ENCODE assay signal across 19 cellular contexts in genomic region chr11:12380565-12381325, GRCh38. TPM values are rescaled to one million over a fixed set of nuclear protein-coding genes. Genes with fewer than 3 reads are reported as not detected.
DNase-seq lines count a peak whose midpoint lies in the region; ATAC-seq and TF ChIP-seq lines count a peak whose summit lies in the region.
"Had no signal": no experiment of that assay in that cellular context is flagged by ENCODE, and none has a peak within 500 bp of the region (broad histone marks: within the 10 kb centered on the region; RNA-seq: fewer than 3 reads in every experiment).

No MANE protein-coding gene starts in this region.

- H4K20me1 ChIP-seq in SK-N-SH (ENCODE audit: insufficient read depth): peaks cover 18% of the 10 kb centered on the region

- TF ChIP-seq CTCF in SK-N-SH (IDR thresholded peaks at IDR 0.05): no peak

- H3K27me3 ChIP-seq in right cardiac atrium (ENCODE audit: control insufficient read depth, insufficient read depth) (no peaks in the 10 kb centered on the region), trophoblast cell (ENCODE audit: insufficient read depth, low read length) (no peaks in the 10 kb centered on the region), SK-N-SH (ENCODE audit: insufficient read depth) (no peaks in the 10 kb centered on the region)
- H3K27me3 ChIP-seq: Peyer's patch had no signal

- no peak for TF ChIP-seq RAD21 in SK-N-SH (IDR thresholded peaks at IDR 0.05; ENCODE audit: low read length)

- no peak overlapping the region for H2AK5ac ChIP-seq in trophoblast cell (ENCODE audit: low read length)

- no peak overlapping the region for H4K8ac ChIP-seq in trophoblast cell (ENCODE audit: low read depth, low read length)

- H3K36me3 ChIP-seq in trophoblast cell (ENCODE audit: control insufficient read depth in 1 of 2, insufficient read depth in 2 of 2, low read length in 2 of 2) (peaks cover 0 to 7% of the 10 kb centered on the region in 2 experiments), SK-N-SH (replicated peaks in 1 of 2; ENCODE audit: control insufficient read depth in 1 of 2, insufficient read depth in 2 of 2, low read length in 1 of 2) (peaks cover 6 to 27% of the 10 kb centered on the region in 2 experiments)
- H3K36me3 ChIP-seq: Peyer's patch had no signal

- no peak overlapping the region for H3K27ac Mint-ChIP-seq in activated CD4-positive, alpha-beta T cell treated with anti-CD3 and anti-CD28 coated beads, Interleukin-2, amount 10 ng/mL, durations not matched to agents 7 days and 5 days
- H3K27ac Mint-ChIP-seq: CD4-positive, CD25-positive, alpha-beta regulatory T cell had no signal

- CTCF ChIA-PET in SK-N-SH (lab: Yijun Ruan, JAX): interaction anchor here (1.6 kb wide), 1 partner anchor 9 kb away, joined by 6 read pairs; no protein-coding TSS in a partner anchor
- CTCF ChIA-PET in activated CD4-positive, alpha-beta T cell treated with anti-CD3 and anti-CD28 coated beads, Interleukin-2, amount 10 ng/mL, durations not matched to agents 7 days and 5 days (lab: Charles Lee): no interaction called here

- peaks cover 13% of the 10 kb centered on the region for H3K79me1 ChIP-seq in trophoblast cell (ENCODE audit: low read length)

- H3K36me3 Mint-ChIP-seq in activated CD4-positive, alpha-beta T cell treated with anti-CD3 and anti-CD28 coated beads, Interleukin-2, amount 10 ng/mL, durations not matched to agents 7 days and 5 days (ENCODE audit: low read depth): no peaks in the 10 kb centered on the region
- H3K36me3 Mint-ChIP-seq: CD4-positive, CD25-positive, alpha-beta regulatory T cell had no signal

- no peak overlapping the region for H2BK120ac ChIP-seq in trophoblast cell (ENCODE audit: insufficient read depth, low read length, poor library complexity)

- peak in 1 of 2 donors; percentile 34 for ATAC-seq in right cardiac atrium

- H3K27me3 Mint-ChIP-seq in activated CD4-positive, alpha-beta T cell treated with anti-CD3 and anti-CD28 coated beads, Interleukin-2, amount 10 ng/mL, durations not matched to agents 7 days and 5 days: peaks cover 31% of the 10 kb centered on the region

- intact Hi-C loops in right cardiac atrium (cut with DNase I): no loop called here

- H2BK5ac ChIP-seq in trophoblast cell (ENCODE audit: low read depth, low read length, poor library complexity): no peak overlapping the region

- peak overlapping the region; percentile 21 for H3K27ac ChIP-seq in epithelial cell of prostate
- peak overlapping the region; percentile 97 for H3K27ac ChIP-seq in right cardiac atrium (ENCODE audit: low read length)
- H3K27ac ChIP-seq in trophoblast cell (ENCODE audit: low read depth, low read length): no peak overlapping the region
- no peak overlapping the region for H3K27ac ChIP-seq in SK-N-SH (ENCODE audit: low read depth in 2 of 2, low read length in 1 of 2)
- H3K27ac ChIP-seq: GM23248, HL-60 had no signal

- no peak overlapping the region for H2BK12ac ChIP-seq in trophoblast cell (ENCODE audit: low read length)

- H3K14ac ChIP-seq in trophoblast cell (ENCODE audit: low read length): no peak overlapping the region

- no peak overlapping the region for H3K18ac ChIP-seq in trophoblast cell (ENCODE audit: low read length)

- peaks cover 15% of the 10 kb centered on the region for H3F3A ChIP-seq in SK-N-SH (replicated peaks; ENCODE audit: insufficient read depth)

- TF ChIP-seq EP300 in SK-N-SH (IDR thresholded peaks at IDR 0.05; ENCODE audit: borderline replicate concordance in 1 of 2, low read depth in 1 of 2, low read length in 1 of 2): no peak

- H2AFZ ChIP-seq in trophoblast cell (ENCODE audit: insufficient read depth, low read length, poor library complexity): no peak overlapping the region
- no peak overlapping the region for H2AFZ ChIP-seq in SK-N-SH (ENCODE audit: low read depth)
- H2AFZ ChIP-seq: GM23248 had no signal

- peaks cover 3% of the 10 kb centered on the region for H3K4me1 Mint-ChIP-seq in activated CD4-positive, alpha-beta T cell treated with anti-CD3 and anti-CD28 coated beads, Interleukin-2, amount 10 ng/mL, durations not matched to agents 7 days and 5 days

- no peaks in the 10 kb centered on the region for H3K9me3 Mint-ChIP-seq in activated CD4-positive, alpha-beta T cell treated with anti-CD3 and anti-CD28 coated beads, Interleukin-2, amount 10 ng/mL, durations not matched to agents 7 days and 5 days

- POLR2A ChIA-PET in SK-N-SH (lab: Yijun Ruan, JAX): no interaction called here
- POLR2A ChIA-PET in activated CD4-positive, alpha-beta T cell treated with anti-CD3 and anti-CD28 coated beads, Interleukin-2, amount 10 ng/mL, durations not matched to agents 7 days and 5 days (lab: Charles Lee): no interaction called here

- H3K4me2 ChIP-seq in trophoblast cell (ENCODE audit: low read length) (no peak overlapping the region), SK-N-SH (no peak overlapping the region)

- H3K79me2 ChIP-seq in trophoblast cell (ENCODE audit: control insufficient read depth, insufficient read depth, low read length, poor library complexity): peaks cover 13% of the 10 kb centered on the region
- peaks cover 78% of the 10 kb centered on the region for H3K79me2 ChIP-seq in SK-N-SH (ENCODE audit: insufficient read depth)

- no peaks in the 10 kb centered on the region for H3K9me2 ChIP-seq in SK-N-SH

- H4K91ac ChIP-seq in trophoblast cell (ENCODE audit: low read depth, low read length): no peak overlapping the region

- H3K9ac ChIP-seq in trophoblast cell (ENCODE audit: low read length): no peak overlapping the region
- no peak overlapping the region for H3K9ac ChIP-seq in SK-N-SH
- H3K9ac ChIP-seq: GM23248 had no signal

- no peak overlapping the region for H3K4me3 Mint-ChIP-seq in activated CD4-positive, alpha-beta T cell treated with anti-CD3 and anti-CD28 coated beads, Interleukin-2, amount 10 ng/mL, durations not matched to agents 7 days and 5 days
- H3K4me3 Mint-ChIP-seq: CD4-positive, CD25-positive, alpha-beta regulatory T cell had no signal

- DNase-seq in DMS 273 treated with DMSO at 0.1 percent for 48 hours (lab: John Stamatoyannopoulos, UW) (peak; percentile 3), epithelial cell of prostate (ENCODE audit: low read depth, low spot score) (no peak), right cardiac atrium (peak in 1 of 3 donors; percentile 46), trophoblast cell (no peak), SK-N-SH (no peak), AML-193 (lab: John Stamatoyannopoulos, UW) (no peak), NCI-H2196 treated with DMSO at 0.1 percent for 48 hours (lab: John Stamatoyannopoulos, UW; ENCODE audit: unreplicated experiment) (no peak)
- no peak for DNase-seq in activated CD4-positive, alpha-beta T cell treated with anti-CD3 and anti-CD28 coated beads, Interleukin-2, amount 10 ng/mL, durations not matched to agents 7 days and 5 days
- DNase-seq: Calu3; CD4-positive, CD25-positive, alpha-beta regulatory T cell; DMS79 treated with DMSO at 0.1 percent for 48 hours; GM23248; KBM-7; NCI-H1048; NCI-H146; NCI-H510A; Peyer's patch; SHP77 treated with DMSO at 0.1 percent for 48 hours had no signal

- H3K9me3 ChIP-seq in right cardiac atrium (ENCODE audit: control insufficient read depth, low read length): no peaks in the 10 kb centered on the region
- no peaks in the 10 kb centered on the region for H3K9me3 ChIP-seq in trophoblast cell (ENCODE audit: insufficient read depth, low read depth, low read length)
- H3K9me3 ChIP-seq in SK-N-SH: no peaks in the 10 kb centered on the region
- H3K9me3 ChIP-seq: Peyer's patch had no signal

- no peak overlapping the region for H3K23ac ChIP-seq in trophoblast cell (ENCODE audit: low read length)

- 77% methylated on average over 9 of the region's 9 CpGs for WGBS in right cardiac atrium
- no CpG with 5 or more reads among the region's 9 CpGs for WGBS in trophoblast cell (ENCODE audit: extremely low coverage, insufficient coverage, insufficient read length)
- 96% methylated on average over 9 of the region's 9 CpGs for WGBS in SK-N-SH (ENCODE audit: low lambda C conversion rate)

- peaks cover 16% of the 10 kb centered on the region for H3K4me1 ChIP-seq in right cardiac atrium (ENCODE audit: control insufficient read depth, insufficient read depth, low read length)
- H3K4me1 ChIP-seq in trophoblast cell (ENCODE audit: control insufficient read depth in 1 of 2, insufficient read depth in 2 of 2, low read length in 2 of 2): peaks cover 5 to 12% of the 10 kb centered on the region in 2 experiments
- peaks cover 0 to 19% of the 10 kb centered on the region in 2 experiments; a peak in 3 of 4 replicates for H3K4me1 ChIP-seq in SK-N-SH (ENCODE audit: control insufficient read depth in 1 of 2, insufficient read depth in 2 of 2, low read depth in 1 of 2, low read length in 1 of 2)

- peak overlapping the region; percentile 60 for H3K4ac ChIP-seq in trophoblast cell (ENCODE audit: low read depth, low read length)

- H3K4me3 ChIP-seq in right cardiac atrium (ENCODE audit: low read length) (no peak overlapping the region), trophoblast cell (ENCODE audit: low read depth, low read length) (no peak overlapping the region), SK-N-SH (ENCODE audit: low read depth in 2 of 2, low read length in 1 of 2) (no peak overlapping the region)
- H3K4me3 ChIP-seq: GM23248, Peyer's patch had no signal

- H4K12ac ChIP-seq in trophoblast cell (ENCODE audit: low read depth, low read length): no peak overlapping the region

TF ChIP-seq in SK-N-SH, 30 proteins besides CTCF, POLR2A, EP300 and RAD21 (continues in another document):
- TF ChIP-seq YY1 (IDR thresholded peaks at IDR 0.05; ENCODE audit: low read depth) (no peak), FOXM1 (IDR thresholded peaks at IDR 0.05; ENCODE audit: low read depth) (no peak), JUND (IDR thresholded peaks at IDR 0.05) (no peak), FOXJ3 (CRISPR knock-in tag; IDR thresholded peaks at IDR 0.05) (no peak)

RNA-seq across cellular contexts. Expression of gene PARVA, which starts 3.4 kb away (rescaled TPM):
- total RNA-seq in right cardiac atrium: 100 to 1,000 TPM in 1 of 4 donors, 10 to 100 TPM in 3; 61.4 to 116 (median 76.5) TPM
- polyA plus RNA-seq in right cardiac atrium: 30.6 TPM
- polyA plus RNA-seq in trophoblast cell (2013): 66.9 and 67.3 TPM in 2 replicates
- polyA plus RNA-seq in SK-N-SH (2012; rRNA removed): 27.6 and 31.6 TPM in 2 replicates
- polyA plus RNA-seq in SK-N-SH (2012; cell fraction: cytosol; rRNA removed): 32.5 and 35.2 TPM in 2 replicates
- polyA plus RNA-seq in SK-N-SH (2012; cell fraction: nucleus; rRNA removed): 14.6 and 24.9 TPM in 2 replicates
- under 1 TPM in 1 of 2 experiments, not detected in 1; 0.22 TPM for total RNA-seq in activated CD4-positive, alpha-beta T cell treated with anti-CD3 and anti-CD28 coated beads, Interleukin-2, amount 10 ng/mL, durations not matched to agents 7 days and 5 days

Comparison
In these comparisons a context has a peak if more than half of its experiments do, and no peak if none do; other contexts are left out.
1. H3K27ac ChIP-seq: peak in epithelial cell of prostate (single experiment) and right cardiac atrium (single experiment); none in trophoblast cell (single experiment) and SK-N-SH (0 of 2).
2. RNA of gene PARVA, which starts 3.4 kb away (total RNA-seq): 61.4 to 116 TPM in right cardiac atrium; 0.22 TPM in activated CD4-positive, alpha-beta T cell treated with anti-CD3 and anti-CD28 coated beads, Interleukin-2, amount 10 ng/mL, durations not matched to agents 7 days and 5 days; every median in the first group is over 10 times any median in the second.